17 cellular contexts compared by ENCODE assay signal in genomic region chr12:122681814-122682213, GRCh38. TPM values are rescaled to one million over a fixed set of nuclear protein-coding genes. Genes with fewer than 3 reads are reported as not detected.
DNase-seq lines count a peak whose midpoint lies in the region; ATAC-seq and TF ChIP-seq lines count a peak whose summit lies in the region.
"Had no signal": no experiment of that assay in that cellular context is flagged by ENCODE, and none has a peak within 500 bp of the region (broad histone marks: within the 10 kb centered on the region; RNA-seq: fewer than 3 reads in every experiment).

No MANE protein-coding gene starts in this region.

- TF ChIP-seq CTCF in fibroblast of villous mesenchyme (IDR thresholded peaks at IDR 0.05; ENCODE audit: insufficient read depth, low read depth, low read length) (no peak), WTC11 (IDR thresholded peaks at IDR 0.05) (no peak)

- ATAC-seq in GM18511 (IDR thresholded peaks at IDR 0.05; ENCODE audit: unreplicated experiment) (no peak), WTC11 (no peak)
- ATAC-seq in stimulated activated effector memory CD8-positive, alpha-beta T cell treated with anti-CD3 and anti-CD28 coated beads, Interleukin-12 subunit alpha, Interleukin-12 subunit beta, amount 100 ng/mL, for 72 hours = no peak
- ATAC-seq: foreskin keratinocyte had no signal

- no peak overlapping the region for H3K4me3 Mint-ChIP-seq in WTC11
- H3K4me3 Mint-ChIP-seq in stimulated activated effector memory CD8-positive, alpha-beta T cell treated with anti-CD3 and anti-CD28 coated beads, Interleukin-12 subunit alpha, Interleukin-12 subunit beta, amount 100 ng/mL, for 72 hours = no peak overlapping the region
- H3K4me3 Mint-ChIP-seq: activated naive CD8-positive, alpha-beta T cell treated with anti-CD3 and anti-CD28 coated beads, Interleukin-2, amount 10 ng/mL, durations not matched to agents 7 days and 5 days; immature natural killer cell had no signal

- no peak overlapping the region for H3K4me3 ChIP-seq in fibroblast of villous mesenchyme (ENCODE audit: low read depth, low read length)
- no peak overlapping the region for H3K4me3 ChIP-seq in skeletal muscle cell (ENCODE audit: low read depth, low read length)
- H3K4me3 ChIP-seq: thoracic aorta had no signal

- H3K4me1 Mint-ChIP-seq in WTC11 = no peaks in the 10 kb centered on the region; the same call in 1 of the 2 replicates
- no peaks in the 10 kb centered on the region for H3K4me1 Mint-ChIP-seq in stimulated activated effector memory CD8-positive, alpha-beta T cell treated with anti-CD3 and anti-CD28 coated beads, Interleukin-12 subunit alpha, Interleukin-12 subunit beta, amount 100 ng/mL, for 72 hours
- H3K4me1 Mint-ChIP-seq: activated naive CD8-positive, alpha-beta T cell treated with anti-CD3 and anti-CD28 coated beads, Interleukin-2, amount 10 ng/mL, durations not matched to agents 7 days and 5 days; immature natural killer cell had no signal

- POLR2A ChIA-PET in WTC11 (lab: Charles Lee) = no interaction called here

- H3K9me3 Mint-ChIP-seq in WTC11 = peaks cover 5% of the 10 kb centered on the region
- H3K9me3 Mint-ChIP-seq in stimulated activated effector memory CD8-positive, alpha-beta T cell treated with anti-CD3 and anti-CD28 coated beads, Interleukin-12 subunit alpha, Interleukin-12 subunit beta, amount 100 ng/mL, for 72 hours = no peaks in the 10 kb centered on the region
- H3K9me3 Mint-ChIP-seq: activated naive CD8-positive, alpha-beta T cell treated with anti-CD3 and anti-CD28 coated beads, Interleukin-2, amount 10 ng/mL, durations not matched to agents 7 days and 5 days; immature natural killer cell had no signal

- DNase-seq in H4 (ENCODE audit: low spot score) = peak; percentile 33
- DNase-seq in RPMI7951 (ENCODE audit: low read depth) = peak; percentile 65
- DNase-seq in fibroblast of villous mesenchyme (ENCODE audit: low read depth) = peak; percentile 76
- peak; percentile 60 for DNase-seq in skeletal muscle cell (ENCODE audit: low read depth)
- no peak for DNase-seq in WTC11 (ENCODE audit: low spot score)
- DNase-seq in stimulated activated effector memory CD8-positive, alpha-beta T cell treated with anti-CD3 and anti-CD28 coated beads, Interleukin-12 subunit alpha, Interleukin-12 subunit beta, amount 100 ng/mL, for 72 hours (ENCODE audit: low spot score in 2 of 2) = no peak
- DNase-seq: activated CD8-positive, alpha-beta memory T cell treated with anti-CD3 and anti-CD28 coated beads, Interleukin-2, amount 50 U/mL, for 4 hours; activated naive CD8-positive, alpha-beta T cell treated with anti-CD3 and anti-CD28 coated beads, Interleukin-2, amount 10 ng/mL, durations not matched to agents 7 days and 5 days; cortex of kidney; foreskin keratinocyte; immature natural killer cell; NCI-H1105; NCI-H526 treated with DMSO at 0.1 percent for 48 hours; SHP77 had no signal

- no peak overlapping the region for H3K27ac Mint-ChIP-seq in WTC11
- no peak overlapping the region for H3K27ac Mint-ChIP-seq in stimulated activated effector memory CD8-positive, alpha-beta T cell treated with anti-CD3 and anti-CD28 coated beads, Interleukin-12 subunit alpha, Interleukin-12 subunit beta, amount 100 ng/mL, for 72 hours
- H3K27ac Mint-ChIP-seq: activated naive CD8-positive, alpha-beta T cell treated with anti-CD3 and anti-CD28 coated beads, Interleukin-2, amount 10 ng/mL, durations not matched to agents 7 days and 5 days; immature natural killer cell had no signal

- CTCF ChIA-PET in WTC11 (lab: Charles Lee) = no interaction called here

- H3K36me3 Mint-ChIP-seq in WTC11 = 0 out of 2 replicates have a peak, but pooled peaks cover 2% of the 10 kb centered on the region
- H3K36me3 Mint-ChIP-seq in stimulated activated effector memory CD8-positive, alpha-beta T cell treated with anti-CD3 and anti-CD28 coated beads, Interleukin-12 subunit alpha, Interleukin-12 subunit beta, amount 100 ng/mL, for 72 hours = no peaks in the 10 kb centered on the region
- H3K36me3 Mint-ChIP-seq: activated naive CD8-positive, alpha-beta T cell treated with anti-CD3 and anti-CD28 coated beads, Interleukin-2, amount 10 ng/mL, durations not matched to agents 7 days and 5 days; immature natural killer cell had no signal

- peaks cover 41% of the 10 kb centered on the region for H3K27me3 Mint-ChIP-seq in WTC11 (ENCODE audit: low read depth)

TF ChIP-seq in WTC11, 78 proteins besides CTCF, POLR2A, EP300 and RAD21:
- TF ChIP-seq MYBL2 (CRISPR knock-in tag; IDR thresholded peaks at IDR 0.05) (no peak), NFYB (CRISPR knock-in tag; conservative IDR thresholded peaks at IDR 0.05; ENCODE audit: low read depth) (no peak), TCF7 (CRISPR knock-in tag; IDR thresholded peaks at IDR 0.05; ENCODE audit: low read depth) (no peak), NFATC4 (CRISPR knock-in tag; IDR thresholded peaks at IDR 0.05) (no peak), E2F4 (CRISPR knock-in tag; IDR thresholded peaks at IDR 0.05; ENCODE audit: borderline replicate concordance, low read depth) (no peak), CREM (CRISPR knock-in tag; IDR thresholded peaks at IDR 0.05) (no peak), CDX4 (CRISPR knock-in tag; IDR thresholded peaks at IDR 0.05; ENCODE audit: borderline replicate concordance) (no peak)
- TF ChIP-seq, protein P1, sequence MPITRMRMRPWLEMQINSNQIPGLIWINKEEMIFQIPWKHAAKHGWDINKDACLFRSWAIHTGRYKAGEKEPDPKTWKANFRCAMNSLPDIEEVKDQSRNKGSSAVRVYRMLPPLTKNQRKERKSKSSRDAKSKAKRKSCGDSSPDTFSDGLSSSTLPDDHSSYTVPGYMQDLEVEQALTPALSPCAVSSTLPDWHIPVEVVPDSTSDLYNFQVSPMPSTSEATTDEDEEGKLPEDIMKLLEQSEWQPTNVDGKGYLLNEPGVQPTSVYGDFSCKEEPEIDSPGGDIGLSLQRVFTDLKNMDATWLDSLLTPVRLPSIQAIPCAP (CRISPR knock-in tag; IDR thresholded peaks at IDR 0.05) = no peak

RNA-seq across cellular contexts. Expression of gene HCAR2, which starts 21.3 kb away (rescaled TPM):
- 0.31 TPM in 1 of 2 replicates, not detected in the other for total RNA-seq in H4 (2014; rRNA removed; shearing (Covaris generic))
- total RNA-seq in RPMI7951 (2014; rRNA removed; shearing (Covaris generic)) = not detected in 2 replicates
- under 0.01 TPM in 1 of 2 replicates, not detected in the other for total RNA-seq in fibroblast of villous mesenchyme
- total RNA-seq in WTC11 (2021) = not detected in 3 replicates
- total RNA-seq: activated naive CD8-positive, alpha-beta T cell treated with anti-CD3 and anti-CD28 coated beads, Interleukin-2, amount 10 ng/mL, durations not matched to agents 7 days and 5 days had no signal

RNA-seq across cellular contexts. Expression of gene HCAR3, which starts 34.8 kb away (rescaled TPM):
- total RNA-seq in H4 (2014; rRNA removed; shearing (Covaris generic)) = not detected in 2 replicates
- not detected in 2 replicates for total RNA-seq in RPMI7951 (2014; rRNA removed; shearing (Covaris generic))
- not detected in 2 replicates for total RNA-seq in fibroblast of villous mesenchyme
- not detected in 3 replicates for total RNA-seq in WTC11 (2021)
- total RNA-seq: activated naive CD8-positive, alpha-beta T cell treated with anti-CD3 and anti-CD28 coated beads, Interleukin-2, amount 10 ng/mL, durations not matched to agents 7 days and 5 days; skeletal muscle tissue had no signal

RNA-seq across cellular contexts. Expression of gene HCAR1, which starts 48.8 kb away (rescaled TPM):
- total RNA-seq in H4 (2014; rRNA removed; shearing (Covaris generic)) = not detected in 2 replicates
- 1.2 and 1.3 TPM in 2 replicates for total RNA-seq in RPMI7951 (2014; rRNA removed; shearing (Covaris generic))
- total RNA-seq in fibroblast of villous mesenchyme (0.43 and 0.97 TPM in 2 replicates), WTC11 (2021) (0.04 TPM in 1 of 3 replicates, not detected in the others)
- total RNA-seq: foreskin keratinocyte, thoracic aorta had no signal

Comparison
In these comparisons a context has a peak if more than half of its experiments do, and no peak if none do; other contexts are left out.
1. DNase-seq: peak in H4 (single experiment), RPMI7951 (single experiment), fibroblast of villous mesenchyme (single experiment) and skeletal muscle cell (single experiment); none in WTC11 (single experiment) and stimulated activated effector memory CD8-positive, alpha-beta T cell treated with anti-CD3 and anti-CD28 coated beads, Interleukin-12 subunit alpha, Interleukin-12 subunit beta, amount 100 ng/mL, for 72 hours (0 of 2).